In the genomic region with DNA sequence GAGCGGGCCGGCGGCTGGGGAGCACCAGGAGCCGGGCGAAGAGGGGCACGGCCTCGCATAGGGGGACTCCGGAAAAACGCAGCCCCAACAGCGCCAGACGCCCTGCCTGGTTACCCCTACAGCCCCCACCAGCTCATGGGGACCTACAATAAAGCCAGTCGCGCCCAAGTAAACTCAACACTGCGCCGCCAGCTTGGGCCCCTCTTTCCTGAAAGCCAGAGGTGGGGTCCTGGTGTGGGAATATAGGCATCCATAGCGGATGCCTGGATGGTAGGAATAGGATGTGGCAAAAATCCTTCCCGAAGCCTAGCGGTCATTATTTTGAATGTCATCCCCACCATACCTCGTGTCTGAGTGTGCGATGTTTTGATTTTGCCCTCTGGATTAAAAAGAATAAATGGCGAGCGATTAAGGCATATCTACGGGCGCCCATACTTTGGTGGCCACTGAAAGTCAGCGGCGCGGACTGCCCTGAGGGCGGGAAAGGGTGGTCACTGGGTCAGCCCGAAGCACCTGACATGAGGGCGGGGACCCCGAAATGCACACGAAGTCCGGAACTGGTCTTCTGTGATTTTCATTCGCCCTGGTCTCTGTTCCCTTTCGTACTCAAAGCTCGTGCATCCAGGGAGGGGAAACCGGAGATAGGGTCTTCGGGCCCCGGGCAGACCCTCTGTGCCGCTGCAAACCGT, we compare ENCODE assay signal across 8 cellular contexts. TPM values are rescaled to one million over a fixed set of nuclear protein-coding genes. Genes with fewer than 3 reads are reported as not detected.
A peak's percentile ranks its signal among the peaks of the same experiment; 100 is the strongest.
DNase-seq lines count a peak whose midpoint lies in the region; TF ChIP-seq lines count a peak whose summit lies in the region.

A gene with protein sequence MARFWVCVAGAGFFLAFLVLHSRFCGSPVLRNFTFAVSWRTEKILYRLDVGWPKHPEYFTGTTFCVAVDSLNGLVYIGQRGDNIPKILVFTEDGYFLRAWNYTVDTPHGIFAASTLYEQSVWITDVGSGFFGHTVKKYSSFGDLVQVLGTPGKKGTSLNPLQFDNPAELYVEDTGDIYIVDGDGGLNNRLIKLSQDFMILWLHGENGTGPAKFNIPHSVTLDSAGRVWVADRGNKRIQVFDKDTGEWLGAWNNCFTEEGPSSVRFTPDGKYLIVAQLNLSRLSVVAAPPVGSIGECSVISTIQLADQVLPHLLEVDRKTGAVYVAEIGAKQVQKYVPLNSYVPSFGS (plus strand): TSS at position 577 of the 689 bp plus-strand sequence. CDS start 184 bp downstream, outside the sequence.
Gene PROSER1, minus strand, starts transcription at position 210 of the 689 bp plus-strand sequence. CDS start 847 bp downstream, outside the sequence.

- H3K27me3 ChIP-seq in DOHH2 (ENCODE audit: control insufficient read depth, low read length), result no peaks in the 10 kb centered on the region
- H3K27me3 ChIP-seq in neural cell (ENCODE audit: insufficient read depth, low read depth, low read length), result no peaks in the 10 kb centered on the region
- no peaks in the 10 kb centered on the region for H3K27me3 ChIP-seq in stomach

- no peak for TF ChIP-seq RAD21 in neural cell (conservative IDR thresholded peaks at IDR 0.05)

- DNase-seq in GOT3 (lab: John Stamatoyannopoulos, UW), result peak; percentile 81
- DNase-seq in LoVo (ENCODE audit: low spot score), result peak; percentile 95
- DNase-seq in SHP77 treated with DMSO at 0.1 percent for 48 hours (lab: John Stamatoyannopoulos, UW), result peak; percentile 77
- DNase-seq in activated gamma-delta T cell (lab: John Stamatoyannopoulos, UW), result peak; percentile 70
- DNase-seq in fibroblast of villous mesenchyme (ENCODE audit: low read depth), result peak; percentile 94
- DNase-seq in stomach, result peak; percentile 91

- TF ChIP-seq EP300 in neural cell (conservative IDR thresholded peaks at IDR 0.05; ENCODE audit: poor library complexity, severe bottlenecking), result no peak
- no peak for TF ChIP-seq EP300 in stomach (IDR thresholded peaks at IDR 0.05)

- H3K9me2 ChIP-seq in DOHH2 (replicated peaks; ENCODE audit: control insufficient read depth, low read length), result no peaks in the 10 kb centered on the region
- H3K9me2 ChIP-seq in neural cell (ENCODE audit: insufficient read depth, low read length), result no peaks in the 10 kb centered on the region

- H3K9ac ChIP-seq in neural cell (ENCODE audit: low read length), result peak within 1 kb of the TSS; percentile 81

- H3K4me2 ChIP-seq in DOHH2 (ENCODE audit: low read length) (peak within 1 kb of the TSS; percentile 85), neural cell (ENCODE audit: low read length) (peak within 1 kb of the TSS; percentile 79)

- TF ChIP-seq POLR2A in stomach (IDR thresholded peaks at IDR 0.05), result no peak

- peak within 1 kb of the TSS; percentile 81 for H3K4me3 ChIP-seq in DOHH2 (ENCODE audit: low read length)
- peak within 1 kb of the TSS; percentile 95 for H3K4me3 ChIP-seq in fibroblast of villous mesenchyme (ENCODE audit: low read depth, low read length)
- H3K4me3 ChIP-seq in neural cell (ENCODE audit: low read length), result peak within 1 kb of the TSS; percentile 73
- H3K4me3 ChIP-seq in stomach, result peak within 1 kb of the TSS; percentile 80 to 93 (median 91)

- H3F3A ChIP-seq in DOHH2 (ENCODE audit: control insufficient read depth, insufficient read depth), result 0 out of 2 replicates have a peak, but pooled peaks cover 3% of the 10 kb centered on the region
- H3F3A ChIP-seq in neural cell (ENCODE audit: insufficient read depth, low read length, poor library complexity, severe bottlenecking), result no peaks in the 10 kb centered on the region

- H3K27ac ChIP-seq in DOHH2 (ENCODE audit: low read depth, low read length), result peak within 1 kb of the TSS; percentile 62
- peak within 1 kb of the TSS; percentile 87 for H3K27ac ChIP-seq in neural cell (ENCODE audit: low read length)
- H3K27ac ChIP-seq in stomach, result peak within 1 kb of the TSS; percentile 85 to 95 (median 92)

- H3K4me1 ChIP-seq in DOHH2 (ENCODE audit: control insufficient read depth, low read length) (peaks cover 30% of the 10 kb centered on the region), stomach (peaks cover 31 to 62% (median 48%) of the 10 kb centered on the region in 4 donors)

- 0 to 1% (median 0%) methylated on average over 26 to 41 of the region's 41 CpGs for WGBS in stomach, 5 donors

- H3K79me2 ChIP-seq in DOHH2 (ENCODE audit: control insufficient read depth, low read length) (peaks cover 72% of the 10 kb centered on the region), neural cell (replicated peaks; ENCODE audit: insufficient read depth, low read length) (peaks cover 54% of the 10 kb centered on the region)

- TF ChIP-seq CTCF in DOHH2 (IDR thresholded peaks at IDR 0.05; ENCODE audit: low read depth, low read length, poor library complexity, severe bottlenecking), result peak; percentile 4
- no peak for TF ChIP-seq CTCF in fibroblast of villous mesenchyme (IDR thresholded peaks at IDR 0.05; ENCODE audit: insufficient read depth, low read depth, low read length)
- TF ChIP-seq CTCF in neural cell (IDR thresholded peaks at IDR 0.05; ENCODE audit: poor library complexity, severe bottlenecking), result peak; percentile 24
- peak in 1 of 7 experiments; percentile 12 for TF ChIP-seq CTCF in stomach (IDR thresholded peaks at IDR 0.05)

- H3K36me3 ChIP-seq in DOHH2 (ENCODE audit: control insufficient read depth, low read length), result peaks cover 23% of the 10 kb centered on the region
- no peaks in the 10 kb centered on the region for H3K36me3 ChIP-seq in neural cell (ENCODE audit: insufficient read depth, low read length)
- H3K36me3 ChIP-seq in stomach, result peaks cover 0 to 6% (median 1%) of the 10 kb centered on the region in 4 donors

- H2AFZ ChIP-seq in neural cell (ENCODE audit: low read depth, low read length), result peak within 1 kb of the TSS; percentile 96

- intact Hi-C loops in stomach (cut with DNase I; ENCODE audit: low total_unique reads), result no loop called here

- H3K9me3 ChIP-seq in DOHH2 (ENCODE audit: control insufficient read depth, insufficient read depth, low read length), result no peaks in the 10 kb centered on the region
- no peaks in the 10 kb centered on the region for H3K9me3 ChIP-seq in neural cell (ENCODE audit: low read length)
- H3K9me3 ChIP-seq in stomach, result no peaks in the 10 kb centered on the region

- H4K20me1 ChIP-seq in DOHH2 (ENCODE audit: control insufficient read depth, insufficient read depth, low read depth, low read length) (no peaks in the 10 kb centered on the region), neural cell (ENCODE audit: insufficient read depth) (no peaks in the 10 kb centered on the region)

TF ChIP-seq in neural cell, 6 proteins besides CTCF, POLR2A, EP300 and RAD21:
- TF ChIP-seq SMC3 (conservative IDR thresholded peaks at IDR 0.05; ENCODE audit: poor library complexity) (peak; percentile 33), EZH2 (IDR thresholded peaks at IDR 0.05; ENCODE audit: borderline replicate concordance, insufficient read depth, low read length, poor library complexity, severe bottlenecking) (no peak), TAF1 (IDR thresholded peaks at IDR 0.05; ENCODE audit: low read depth) (peak; percentile 64), POLR2AphosphoS5 (IDR thresholded peaks at IDR 0.05) (peak; percentile 77), MXI1 (conservative IDR thresholded peaks at IDR 0.05; ENCODE audit: poor library complexity, severe bottlenecking) (peak; percentile 70)
- TF ChIP-seq, protein P1, sequence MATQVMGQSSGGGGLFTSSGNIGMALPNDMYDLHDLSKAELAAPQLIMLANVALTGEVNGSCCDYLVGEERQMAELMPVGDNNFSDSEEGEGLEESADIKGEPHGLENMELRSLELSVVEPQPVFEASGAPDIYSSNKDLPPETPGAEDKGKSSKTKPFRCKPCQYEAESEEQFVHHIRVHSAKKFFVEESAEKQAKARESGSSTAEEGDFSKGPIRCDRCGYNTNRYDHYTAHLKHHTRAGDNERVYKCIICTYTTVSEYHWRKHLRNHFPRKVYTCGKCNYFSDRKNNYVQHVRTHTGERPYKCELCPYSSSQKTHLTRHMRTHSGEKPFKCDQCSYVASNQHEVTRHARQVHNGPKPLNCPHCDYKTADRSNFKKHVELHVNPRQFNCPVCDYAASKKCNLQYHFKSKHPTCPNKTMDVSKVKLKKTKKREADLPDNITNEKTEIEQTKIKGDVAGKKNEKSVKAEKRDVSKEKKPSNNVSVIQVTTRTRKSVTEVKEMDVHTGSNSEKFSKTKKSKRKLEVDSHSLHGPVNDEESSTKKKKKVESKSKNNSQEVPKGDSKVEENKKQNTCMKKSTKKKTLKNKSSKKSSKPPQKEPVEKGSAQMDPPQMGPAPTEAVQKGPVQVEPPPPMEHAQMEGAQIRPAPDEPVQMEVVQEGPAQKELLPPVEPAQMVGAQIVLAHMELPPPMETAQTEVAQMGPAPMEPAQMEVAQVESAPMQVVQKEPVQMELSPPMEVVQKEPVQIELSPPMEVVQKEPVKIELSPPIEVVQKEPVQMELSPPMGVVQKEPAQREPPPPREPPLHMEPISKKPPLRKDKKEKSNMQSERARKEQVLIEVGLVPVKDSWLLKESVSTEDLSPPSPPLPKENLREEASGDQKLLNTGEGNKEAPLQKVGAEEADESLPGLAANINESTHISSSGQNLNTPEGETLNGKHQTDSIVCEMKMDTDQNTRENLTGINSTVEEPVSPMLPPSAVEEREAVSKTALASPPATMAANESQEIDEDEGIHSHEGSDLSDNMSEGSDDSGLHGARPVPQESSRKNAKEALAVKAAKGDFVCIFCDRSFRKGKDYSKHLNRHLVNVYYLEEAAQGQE (IDR thresholded peaks at IDR 0.05; ENCODE audit: borderline replicate concordance), result peak; percentile 27

RNA-seq across cellular contexts. Expression of the first gene that starts in this region (rescaled TPM):
- 17.7 and 19.9 TPM in 2 replicates for total RNA-seq in fibroblast of villous mesenchyme
- polyA plus RNA-seq in neural cell, result 57.5 and 66.5 TPM in 2 replicates
- 51.9 and 56.8 TPM in 2 replicates for polyA minus RNA-seq in neural cell
- total RNA-seq in stomach, result 10 to 100 TPM in 4 of 5 donors, 1 to 10 TPM in 1; 4.1 to 74.4 (median 20.3) TPM
- polyA plus RNA-seq in stomach, result 1 to 10 TPM; 4.4 to 8.5 (median 5.7) TPM

RNA-seq across cellular contexts. Expression of gene PROSER1, which starts in this region (rescaled TPM):
- 12.5 and 13.5 TPM in 2 replicates for total RNA-seq in fibroblast of villous mesenchyme
- 28.2 and 38.2 TPM in 2 replicates for polyA plus RNA-seq in neural cell
- 41.9 and 66.6 TPM in 2 replicates for polyA minus RNA-seq in neural cell
- total RNA-seq in stomach, result 100 to 1,000 TPM in 1 of 5 donors, 10 to 100 TPM in 4; 10.3 to 176 (median 27.5) TPM
- 10 to 100 TPM in 2 of 3 donors, 1 to 10 TPM in 1; 5.7 to 10.3 (median 10.1) TPM for polyA plus RNA-seq in stomach

Comparison
In these comparisons a context has a peak if more than half of its experiments do, and no peak if none do; other contexts are left out.
1. Peak in every context shown above with its lines: DNase-seq, H3K4me3 ChIP-seq and H3K27ac ChIP-seq.